In the genomic region with DNA sequence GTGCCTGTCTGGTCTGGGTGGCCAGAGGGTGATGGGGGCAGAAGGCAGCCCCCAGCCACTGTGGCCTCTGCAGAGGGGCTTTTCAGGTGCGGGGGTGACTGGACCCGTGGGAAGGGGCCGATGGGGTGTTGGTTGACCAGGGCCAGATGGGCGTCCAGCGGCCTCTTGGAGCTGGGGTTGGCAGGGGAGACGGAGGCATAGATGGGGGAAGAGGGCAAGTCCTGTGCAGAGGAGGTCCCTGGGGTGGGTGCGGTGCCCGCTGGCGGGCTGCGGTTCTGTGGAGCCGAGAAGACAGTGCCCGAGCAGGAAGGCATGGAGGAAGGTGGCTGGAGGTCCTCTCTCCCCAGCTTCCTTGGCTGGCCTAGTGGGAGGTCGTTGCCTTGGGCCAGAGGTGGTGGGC, we compare ENCODE assay signal across 23 cellular contexts.
"Had no signal": no experiment of that assay in that cellular context is flagged by ENCODE, and none has a peak within 500 bp of the region (broad histone marks: within the 10 kb centered on the region; RNA-seq: fewer than 3 reads in every experiment).

No MANE protein-coding gene starts in this region.

- H3K36me3 ChIP-seq: ascending aorta, Peyer's patch had no signal

- H3K27me3 Mint-ChIP-seq: activated CD4-positive, alpha-beta memory T cell treated with anti-CD3 and anti-CD28 coated beads for 36 hours; activated naive CD8-positive, alpha-beta T cell treated with anti-CD3 and anti-CD28 coated beads, Interleukin-2, amount 50 U/mL, for 24 hours had no signal

- H3K27ac Mint-ChIP-seq: activated CD4-positive, alpha-beta memory T cell treated with anti-CD3 and anti-CD28 coated beads for 36 hours; activated naive CD8-positive, alpha-beta T cell treated with anti-CD3 and anti-CD28 coated beads, Interleukin-2, amount 50 U/mL, for 24 hours; T-helper 1 cell treated with Interleukin-12 subunit alpha and Interleukin-12 subunit beta and Interleukin-4 antibody, amounts not matched to agents 30 μg/mL and 1 μg/mL, for 36 hours had no signal

- H3K4me1 ChIP-seq: ascending aorta, body of pancreas had no signal

- H3K9me3 ChIP-seq: ascending aorta, body of pancreas, Peyer's patch had no signal

- H3K4me3 Mint-ChIP-seq: activated CD4-positive, alpha-beta memory T cell treated with anti-CD3 and anti-CD28 coated beads for 36 hours; activated naive CD8-positive, alpha-beta T cell treated with anti-CD3 and anti-CD28 coated beads, Interleukin-2, amount 50 U/mL, for 24 hours; activated T-cell treated with anti-CD3 and anti-CD28 coated beads, Interleukin-2, amount 50 U/mL, for 4 hours; T-helper 1 cell treated with Interleukin-12 subunit alpha and Interleukin-12 subunit beta and Interleukin-4 antibody, amounts not matched to agents 30 μg/mL and 1 μg/mL, for 36 hours had no signal

- DNase-seq: activated CD4-positive, alpha-beta memory T cell treated with anti-CD3 and anti-CD28 coated beads for 36 hours; activated CD4-positive, alpha-beta T cell treated with anti-CD3 and anti-CD28 coated beads for 48 hours; activated CD4-positive, CD25-positive, alpha-beta regulatory T cell treated with anti-CD3 and anti-CD28 coated beads, Interleukin-2, amount 50 U/mL, for 72 hours; activated CD8-positive, alpha-beta memory T cell treated with anti-CD3 and anti-CD28 coated beads for 24 hours; activated effector memory CD4-positive, alpha-beta T cell treated with anti-CD3 and anti-CD28 coated beads, Interleukin-2, amount 50 U/mL, for 16 hours; activated naive CD4-positive, alpha-beta T cell treated with Interleukin-2 at 50 U/mL for 16 hours; activated naive CD8-positive, alpha-beta T cell treated with anti-CD3 and anti-CD28 coated beads, Interleukin-2, amount 50 U/mL, for 24 hours; activated T-cell treated with anti-CD3 and anti-CD28 coated beads, Interleukin-2, amount 50 U/mL, for 4 hours; amniotic stem cell; body of pancreas; KBM-7; NCI-H1092 treated with DMSO at 0.1 percent for 48 hours; NCI-H1436; NCI-H1694 treated with DMSO at 0.1 percent for 48 hours; NCI-H2029 treated with DMSO at 0.1 percent for 48 hours; NCI-H510A treated with DMSO at 0.1 percent for 48 hours; NCI-H69; NK-92 treated with Interleukin-12 subunit alpha and Interleukin-12 subunit beta, amount 100 ng/mL, for 24 hours; Peyer's patch; SHP77 treated with DMSO at 0.1 percent for 48 hours had no signal

- H3K27me3 ChIP-seq: ascending aorta, body of pancreas, Peyer's patch had no signal

- H3K9me3 Mint-ChIP-seq: activated CD4-positive, alpha-beta memory T cell treated with anti-CD3 and anti-CD28 coated beads for 36 hours; activated naive CD4-positive, alpha-beta T cell treated with anti-CD3 and anti-CD28 coated beads, Interleukin-2, amount 50 U/mL, for 72 hours; activated naive CD8-positive, alpha-beta T cell treated with anti-CD3 and anti-CD28 coated beads, Interleukin-2, amount 50 U/mL, for 24 hours; activated T-cell treated with anti-CD3 and anti-CD28 coated beads, Interleukin-2, amount 50 U/mL, for 4 hours; T-helper 1 cell treated with Interleukin-12 subunit alpha and Interleukin-12 subunit beta and Interleukin-4 antibody, amounts not matched to agents 30 μg/mL and 1 μg/mL, for 36 hours had no signal

- H3K27ac ChIP-seq: ascending aorta, body of pancreas, Peyer's patch had no signal

- H3K4me3 ChIP-seq: ascending aorta, body of pancreas, Peyer's patch had no signal

- H3K36me3 Mint-ChIP-seq: activated CD4-positive, alpha-beta memory T cell treated with anti-CD3 and anti-CD28 coated beads for 36 hours; activated naive CD4-positive, alpha-beta T cell treated with anti-CD3 and anti-CD28 coated beads, Interleukin-2, amount 50 U/mL, for 72 hours had no signal
